Comparison of ENCODE assay signal across 14 cellular contexts in the genomic region with DNA sequence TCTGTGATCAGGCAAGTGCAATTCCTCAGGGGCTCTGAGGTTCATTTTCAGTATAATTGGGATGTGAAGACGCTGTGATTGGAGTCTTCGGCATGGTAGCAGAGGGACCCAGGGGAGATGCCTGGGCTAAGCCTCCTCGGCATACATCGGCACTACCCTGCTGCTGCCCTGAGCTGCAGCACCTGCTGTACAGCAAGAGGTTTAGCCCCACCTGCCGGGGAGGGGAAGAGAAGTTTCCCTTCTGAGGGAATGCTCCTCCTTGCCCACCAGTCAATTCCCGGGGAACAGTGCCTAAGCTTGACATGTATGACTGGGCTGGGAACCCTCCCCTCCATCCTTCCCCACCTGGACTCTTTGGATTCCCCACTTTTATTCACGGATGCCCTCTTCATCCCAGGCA. TPM values are rescaled to one million over a fixed set of nuclear protein-coding genes. Genes with fewer than 3 reads are reported as not detected.
A peak's percentile ranks its signal among the peaks of the same experiment; 100 is the strongest.
DNase-seq lines count a peak whose midpoint lies in the region; ATAC-seq, FAIRE-seq and TF ChIP-seq lines count a peak whose summit lies in the region.
"Had no signal": no experiment of that assay in that cellular context is flagged by ENCODE, and none has a peak within 500 bp of the region (broad histone marks: within the 10 kb centered on the region; RNA-seq: fewer than 3 reads in every experiment).

No MANE protein-coding gene starts in this region.

- POLR2A ChIA-PET in Panc1 (lab: Charles Lee) = no interaction called here

- CTCF ChIA-PET in Panc1 (lab: Charles Lee) = no interaction called here

- no peak for FAIRE-seq in H54 (lab: Jason Lieb, UNC)
- no peak for FAIRE-seq in GM12892 (lab: Jason Lieb, UNC)

- no peaks in the 10 kb centered on the region for H3K27me3 ChIP-seq in Panc1 (ENCODE audit: control insufficient read depth, insufficient read depth, low read length)
- H3K27me3 ChIP-seq: left lung had no signal

- H3K27ac ChIP-seq in Panc1 (ENCODE audit: low read length) = no peak overlapping the region
- H3K27ac ChIP-seq: left lung had no signal

- ATAC-seq in Panc1 (peak; percentile 50), left colon (peak; percentile 65)
- ATAC-seq: left lung had no signal

- in situ Hi-C loops in Panc1 (cut with HindIII; ENCODE audit: low pct_unique_long_range_greater_than_20kb, low sequenced_read_pairs) = no loop called here

- no TSS peak for BruUV-seq in Panc1 (replicated peaks; lab: Mats Ljungman, UMichigan)

- intact Hi-C loops in Panc1 (cut with micrococcal nuclease; ENCODE audit: unreplicated experiment) (loop anchor here (5.0 kb wide), 1 partner anchor 129 kb away; no protein-coding TSS in a partner anchor), left colon (cut with DNase I, micrococcal nuclease) (loop anchor here (5.0 to 10.0 kb wide), 3 partner anchors 126 to 281 kb away; no protein-coding TSS in a partner anchor)

- TF ChIP-seq CTCF in Panc1 (IDR thresholded peaks at IDR 0.05) = no peak

- no peak overlapping the region for H3K4me3 ChIP-seq in Panc1 (ENCODE audit: low read depth in 2 of 2, low read length in 2 of 2)
- H3K4me3 ChIP-seq: left lung had no signal

- TF ChIP-seq POLR2A in H54 (IDR thresholded peaks at IDR 0.05; ENCODE audit: low read depth, low read length) = no peak
- no peak for TF ChIP-seq POLR2A in GM12892 (IDR thresholded peaks at IDR 0.05; ENCODE audit: low read depth, low read length)

- no peaks in the 10 kb centered on the region for H3K4me1 ChIP-seq in Panc1 (ENCODE audit: control insufficient read depth, insufficient read depth, low read length)
- H3K4me1 ChIP-seq: left lung had no signal

- H3K9me3 ChIP-seq in Panc1 (ENCODE audit: control insufficient read depth, insufficient read depth, low read depth, low read length) = no peaks in the 10 kb centered on the region
- H3K9me3 ChIP-seq: left lung had no signal

- H3K36me3 ChIP-seq in Panc1 (ENCODE audit: control insufficient read depth, insufficient read depth, low read length) = no peaks in the 10 kb centered on the region
- H3K36me3 ChIP-seq: left lung had no signal

- peak; percentile 9 to 52 (median 23) for DNase-seq in NCI-H1417 (lab: John Stamatoyannopoulos, UW)
- DNase-seq in NCI-H1417 treated with DMSO at 0.1 percent for 48 hours (lab: John Stamatoyannopoulos, UW) = no peak
- peak; percentile 48 for DNase-seq in HuH-7.5 (ENCODE audit: low spot score)
- DNase-seq in Panc1 (ENCODE audit: low read depth, low spot score) = no peak
- DNase-seq in left colon = peak in 1 of 2 donors; percentile 36
- no peak for DNase-seq in islet precursor cell
- DNase-seq in H54 (ENCODE audit: insufficient read length, low spot score) = no peak
- no peak for DNase-seq in GM12892 (ENCODE audit: insufficient read length)
- DNase-seq: activated T-cell treated with anti-CD3 and anti-CD28 coated beads, Interleukin-2, amount 50 U/mL, for 1 hour; caudate nucleus; left lung; NCI-H226; stimulated activated CD4-positive, alpha-beta T cell treated with anti-CD3 and anti-CD28 coated beads, Interleukin-4, amount 100 ng/mL, for 24 hours; substantia nigra had no signal

RNA-seq across cellular contexts. Expression of a gene that starts 24.9 kb away (rescaled TPM):
- total RNA-seq in Panc1 (2021; ENCODE audit: unreplicated experiment) = 3.7 TPM
- 5.9 TPM for polyA plus RNA-seq in Panc1 (2012; ENCODE audit: insufficient read length)
- total RNA-seq in left colon = 1 to 10 TPM in 1 of 2 donors, under 1 TPM in 1; 0.95 to 1.5 TPM
- polyA plus RNA-seq in GM12892 (2012; ENCODE audit: missing spikeins) = 4.7 TPM

Comparison
In these comparisons a context has a peak if more than half of its experiments do, and no peak if none do; other contexts are left out.
1. DNase-seq: peak in NCI-H1417 (3 of 3) and HuH-7.5 (single experiment); none in NCI-H1417 treated with DMSO at 0.1 percent for 48 hours (single experiment), Panc1 (single experiment), islet precursor cell (single experiment), H54 (single experiment) and GM12892 (single experiment).